1 cellular context compared by ENCODE assay signal in the genomic region with DNA sequence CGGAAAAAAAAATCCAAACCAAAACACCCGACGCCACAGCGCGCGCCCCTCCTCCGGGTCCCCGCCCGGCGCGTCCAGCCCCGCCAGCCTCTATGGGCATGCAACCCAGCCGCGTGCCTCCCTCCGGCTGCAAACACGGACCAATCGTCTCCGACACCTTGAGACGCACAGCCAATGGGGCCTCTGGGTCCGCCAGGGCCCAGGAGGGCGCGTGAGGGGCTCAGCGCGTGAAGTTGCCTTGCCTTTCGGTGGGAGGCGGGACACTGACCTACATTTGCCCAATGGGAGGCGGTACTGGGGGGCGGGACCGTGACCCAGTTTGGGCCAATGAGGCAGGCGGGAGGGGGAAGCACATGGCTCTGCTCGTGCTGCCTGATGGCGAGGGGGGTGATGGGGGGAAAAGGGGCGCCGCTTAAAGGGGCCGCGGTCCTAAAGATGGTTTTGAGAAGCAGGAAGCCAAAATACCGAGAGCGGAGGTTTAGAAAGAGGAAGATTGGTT.
TF ChIP-seq lines count a peak whose summit lies in the region.

No MANE protein-coding gene starts in this region.

TF ChIP-seq in HEK293, 187 proteins besides CTCF, POLR2A, EP300 and RAD21 (continued from another document and continues in another):
- TF ChIP-seq, protein P1, sequence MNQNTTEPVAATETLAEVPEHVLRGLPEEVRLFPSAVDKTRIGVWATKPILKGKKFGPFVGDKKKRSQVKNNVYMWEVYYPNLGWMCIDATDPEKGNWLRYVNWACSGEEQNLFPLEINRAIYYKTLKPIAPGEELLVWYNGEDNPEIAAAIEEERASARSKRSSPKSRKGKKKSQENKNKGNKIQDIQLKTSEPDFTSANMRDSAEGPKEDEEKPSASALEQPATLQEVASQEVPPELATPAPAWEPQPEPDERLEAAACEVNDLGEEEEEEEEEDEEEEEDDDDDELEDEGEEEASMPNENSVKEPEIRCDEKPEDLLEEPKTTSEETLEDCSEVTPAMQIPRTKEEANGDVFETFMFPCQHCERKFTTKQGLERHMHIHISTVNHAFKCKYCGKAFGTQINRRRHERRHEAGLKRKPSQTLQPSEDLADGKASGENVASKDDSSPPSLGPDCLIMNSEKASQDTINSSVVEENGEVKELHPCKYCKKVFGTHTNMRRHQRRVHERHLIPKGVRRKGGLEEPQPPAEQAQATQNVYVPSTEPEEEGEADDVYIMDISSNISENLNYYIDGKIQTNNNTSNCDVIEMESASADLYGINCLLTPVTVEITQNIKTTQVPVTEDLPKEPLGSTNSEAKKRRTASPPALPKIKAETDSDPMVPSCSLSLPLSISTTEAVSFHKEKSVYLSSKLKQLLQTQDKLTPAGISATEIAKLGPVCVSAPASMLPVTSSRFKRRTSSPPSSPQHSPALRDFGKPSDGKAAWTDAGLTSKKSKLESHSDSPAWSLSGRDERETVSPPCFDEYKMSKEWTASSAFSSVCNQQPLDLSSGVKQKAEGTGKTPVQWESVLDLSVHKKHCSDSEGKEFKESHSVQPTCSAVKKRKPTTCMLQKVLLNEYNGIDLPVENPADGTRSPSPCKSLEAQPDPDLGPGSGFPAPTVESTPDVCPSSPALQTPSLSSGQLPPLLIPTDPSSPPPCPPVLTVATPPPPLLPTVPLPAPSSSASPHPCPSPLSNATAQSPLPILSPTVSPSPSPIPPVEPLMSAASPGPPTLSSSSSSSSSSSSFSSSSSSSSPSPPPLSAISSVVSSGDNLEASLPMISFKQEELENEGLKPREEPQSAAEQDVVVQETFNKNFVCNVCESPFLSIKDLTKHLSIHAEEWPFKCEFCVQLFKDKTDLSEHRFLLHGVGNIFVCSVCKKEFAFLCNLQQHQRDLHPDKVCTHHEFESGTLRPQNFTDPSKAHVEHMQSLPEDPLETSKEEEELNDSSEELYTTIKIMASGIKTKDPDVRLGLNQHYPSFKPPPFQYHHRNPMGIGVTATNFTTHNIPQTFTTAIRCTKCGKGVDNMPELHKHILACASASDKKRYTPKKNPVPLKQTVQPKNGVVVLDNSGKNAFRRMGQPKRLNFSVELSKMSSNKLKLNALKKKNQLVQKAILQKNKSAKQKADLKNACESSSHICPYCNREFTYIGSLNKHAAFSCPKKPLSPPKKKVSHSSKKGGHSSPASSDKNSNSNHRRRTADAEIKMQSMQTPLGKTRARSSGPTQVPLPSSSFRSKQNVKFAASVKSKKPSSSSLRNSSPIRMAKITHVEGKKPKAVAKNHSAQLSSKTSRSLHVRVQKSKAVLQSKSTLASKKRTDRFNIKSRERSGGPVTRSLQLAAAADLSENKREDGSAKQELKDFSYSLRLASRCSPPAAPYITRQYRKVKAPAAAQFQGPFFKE (tag by site-specific recombination; IDR thresholded peaks at IDR 0.05; ENCODE audit: borderline replicate concordance): no peak
- TF ChIP-seq ZNF157 (tag by site-specific recombination; IDR thresholded peaks at IDR 0.05): no peak
- no peak for TF ChIP-seq ZNF555 (tag by site-specific recombination; conservative IDR thresholded peaks at IDR 0.05)
- no peak for TF ChIP-seq FEZF1 (tag by site-specific recombination; IDR thresholded peaks at IDR 0.05)
- TF ChIP-seq ZNF133 (tag by site-specific recombination; IDR thresholded peaks at IDR 0.05): no peak
- TF ChIP-seq, protein P2, sequence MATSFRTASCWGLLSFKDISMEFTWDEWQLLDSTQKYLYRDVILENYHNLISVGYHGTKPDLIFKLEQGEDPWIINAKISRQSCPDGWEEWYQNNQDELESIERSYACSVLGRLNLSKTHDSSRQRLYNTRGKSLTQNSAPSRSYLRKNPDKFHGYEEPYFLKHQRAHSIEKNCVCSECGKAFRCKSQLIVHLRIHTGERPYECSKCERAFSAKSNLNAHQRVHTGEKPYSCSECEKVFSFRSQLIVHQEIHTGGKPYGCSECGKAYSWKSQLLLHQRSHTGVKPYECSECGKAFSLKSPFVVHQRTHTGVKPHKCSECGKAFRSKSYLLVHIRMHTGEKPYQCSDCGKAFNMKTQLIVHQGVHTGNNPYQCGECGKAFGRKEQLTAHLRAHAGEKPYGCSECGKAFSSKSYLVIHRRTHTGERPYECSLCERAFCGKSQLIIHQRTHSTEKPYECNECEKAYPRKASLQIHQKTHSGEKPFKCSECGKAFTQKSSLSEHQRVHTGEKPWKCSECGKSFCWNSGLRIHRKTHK (tag by site-specific recombination; IDR thresholded peaks at IDR 0.05): no peak
- peak; percentile 61 for TF ChIP-seq ZXDB (tag by site-specific recombination; IDR thresholded peaks at IDR 0.05)
- peak; percentile 95; the same call in 1 of the 2 replicates for TF ChIP-seq ZFP69B (tag by site-specific recombination; IDR thresholded peaks at IDR 0.05)
- peak; percentile 100 for TF ChIP-seq GLIS2 (tag by site-specific recombination; IDR thresholded peaks at IDR 0.05)
- TF ChIP-seq OVOL3 (tag by site-specific recombination; IDR thresholded peaks at IDR 0.05): no peak
- TF ChIP-seq ZNF132 (tag by site-specific recombination; IDR thresholded peaks at IDR 0.05; ENCODE audit: borderline replicate concordance): no peak
- no peak for TF ChIP-seq ZNF239 (tag by site-specific recombination; IDR thresholded peaks at IDR 0.05)
- no peak for TF ChIP-seq HOXA7 (CRISPR knock-in tag; IDR thresholded peaks at IDR 0.05; ENCODE audit: borderline replicate concordance)
- no peak for TF ChIP-seq ZNF837 (tag by site-specific recombination; IDR thresholded peaks at IDR 0.05)
- TF ChIP-seq, protein P3, sequence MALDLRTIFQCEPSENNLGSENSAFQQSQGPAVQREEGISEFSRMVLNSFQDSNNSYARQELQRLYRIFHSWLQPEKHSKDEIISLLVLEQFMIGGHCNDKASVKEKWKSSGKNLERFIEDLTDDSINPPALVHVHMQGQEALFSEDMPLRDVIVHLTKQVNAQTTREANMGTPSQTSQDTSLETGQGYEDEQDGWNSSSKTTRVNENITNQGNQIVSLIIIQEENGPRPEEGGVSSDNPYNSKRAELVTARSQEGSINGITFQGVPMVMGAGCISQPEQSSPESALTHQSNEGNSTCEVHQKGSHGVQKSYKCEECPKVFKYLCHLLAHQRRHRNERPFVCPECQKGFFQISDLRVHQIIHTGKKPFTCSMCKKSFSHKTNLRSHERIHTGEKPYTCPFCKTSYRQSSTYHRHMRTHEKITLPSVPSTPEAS (tag by site-specific recombination; IDR thresholded peaks at IDR 0.05): no peak
- no peak for TF ChIP-seq ZNF433 (tag by site-specific recombination; IDR thresholded peaks at IDR 0.05; ENCODE audit: low read depth)
- TF ChIP-seq SP2 (tag by site-specific recombination; IDR thresholded peaks at IDR 0.05): peak; percentile 98
- no peak for TF ChIP-seq ZNF501 (tag by site-specific recombination; IDR thresholded peaks at IDR 0.05)
- TF ChIP-seq, protein P4, sequence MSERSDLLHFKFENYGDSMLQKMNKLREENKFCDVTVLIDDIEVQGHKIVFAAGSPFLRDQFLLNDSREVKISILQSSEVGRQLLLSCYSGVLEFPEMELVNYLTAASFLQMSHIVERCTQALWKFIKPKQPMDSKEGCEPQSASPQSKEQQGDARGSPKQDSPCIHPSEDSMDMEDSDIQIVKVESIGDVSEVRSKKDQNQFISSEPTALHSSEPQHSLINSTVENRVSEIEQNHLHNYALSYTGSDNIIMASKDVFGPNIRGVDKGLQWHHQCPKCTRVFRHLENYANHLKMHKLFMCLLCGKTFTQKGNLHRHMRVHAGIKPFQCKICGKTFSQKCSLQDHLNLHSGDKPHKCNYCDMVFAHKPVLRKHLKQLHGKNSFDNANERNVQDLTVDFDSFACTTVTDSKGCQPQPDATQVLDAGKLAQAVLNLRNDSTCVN (tag by site-specific recombination; optimal IDR thresholded peaks at IDR 0.05): peak; percentile 96
- TF ChIP-seq KLF9 (tag by site-specific recombination; IDR thresholded peaks at IDR 0.05; ENCODE audit: low read depth): no peak; the same call in 1 of the 2 replicates
- TF ChIP-seq ZNF366 (tag by site-specific recombination; conservative IDR thresholded peaks at IDR 0.05): no peak
- no peak for TF ChIP-seq ZSCAN30 (tag by site-specific recombination; IDR thresholded peaks at IDR 0.05)
- TF ChIP-seq ZIC2 (tag by site-specific recombination; IDR thresholded peaks at IDR 0.05): peak; percentile 70
- no peak for TF ChIP-seq HOXD13 (CRISPR knock-in tag; IDR thresholded peaks at IDR 0.05; ENCODE audit: borderline replicate concordance)
- no peak for TF ChIP-seq ZNF776 (tag by site-specific recombination; IDR thresholded peaks at IDR 0.05; ENCODE audit: borderline replicate concordance)
- no peak for TF ChIP-seq ZNF560 (tag by site-specific recombination; IDR thresholded peaks at IDR 0.05; ENCODE audit: borderline replicate concordance)
- no peak for TF ChIP-seq SETDB1 (IDR thresholded peaks at IDR 0.05; ENCODE audit: insufficient read length, low read length)
- TF ChIP-seq, protein P5, sequence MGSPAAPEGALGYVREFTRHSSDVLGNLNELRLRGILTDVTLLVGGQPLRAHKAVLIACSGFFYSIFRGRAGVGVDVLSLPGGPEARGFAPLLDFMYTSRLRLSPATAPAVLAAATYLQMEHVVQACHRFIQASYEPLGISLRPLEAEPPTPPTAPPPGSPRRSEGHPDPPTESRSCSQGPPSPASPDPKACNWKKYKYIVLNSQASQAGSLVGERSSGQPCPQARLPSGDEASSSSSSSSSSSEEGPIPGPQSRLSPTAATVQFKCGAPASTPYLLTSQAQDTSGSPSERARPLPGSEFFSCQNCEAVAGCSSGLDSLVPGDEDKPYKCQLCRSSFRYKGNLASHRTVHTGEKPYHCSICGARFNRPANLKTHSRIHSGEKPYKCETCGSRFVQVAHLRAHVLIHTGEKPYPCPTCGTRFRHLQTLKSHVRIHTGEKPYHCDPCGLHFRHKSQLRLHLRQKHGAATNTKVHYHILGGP (tag by site-specific recombination; IDR thresholded peaks at IDR 0.05): no peak
- TF ChIP-seq, protein P6, sequence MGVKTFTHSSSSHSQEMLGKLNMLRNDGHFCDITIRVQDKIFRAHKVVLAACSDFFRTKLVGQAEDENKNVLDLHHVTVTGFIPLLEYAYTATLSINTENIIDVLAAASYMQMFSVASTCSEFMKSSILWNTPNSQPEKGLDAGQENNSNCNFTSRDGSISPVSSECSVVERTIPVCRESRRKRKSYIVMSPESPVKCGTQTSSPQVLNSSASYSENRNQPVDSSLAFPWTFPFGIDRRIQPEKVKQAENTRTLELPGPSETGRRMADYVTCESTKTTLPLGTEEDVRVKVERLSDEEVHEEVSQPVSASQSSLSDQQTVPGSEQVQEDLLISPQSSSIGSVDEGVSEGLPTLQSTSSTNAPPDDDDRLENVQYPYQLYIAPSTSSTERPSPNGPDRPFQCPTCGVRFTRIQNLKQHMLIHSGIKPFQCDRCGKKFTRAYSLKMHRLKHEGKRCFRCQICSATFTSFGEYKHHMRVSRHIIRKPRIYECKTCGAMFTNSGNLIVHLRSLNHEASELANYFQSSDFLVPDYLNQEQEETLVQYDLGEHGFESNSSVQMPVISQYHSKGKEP (tag by site-specific recombination; IDR thresholded peaks at IDR 0.05): no peak
- TF ChIP-seq, protein P7, sequence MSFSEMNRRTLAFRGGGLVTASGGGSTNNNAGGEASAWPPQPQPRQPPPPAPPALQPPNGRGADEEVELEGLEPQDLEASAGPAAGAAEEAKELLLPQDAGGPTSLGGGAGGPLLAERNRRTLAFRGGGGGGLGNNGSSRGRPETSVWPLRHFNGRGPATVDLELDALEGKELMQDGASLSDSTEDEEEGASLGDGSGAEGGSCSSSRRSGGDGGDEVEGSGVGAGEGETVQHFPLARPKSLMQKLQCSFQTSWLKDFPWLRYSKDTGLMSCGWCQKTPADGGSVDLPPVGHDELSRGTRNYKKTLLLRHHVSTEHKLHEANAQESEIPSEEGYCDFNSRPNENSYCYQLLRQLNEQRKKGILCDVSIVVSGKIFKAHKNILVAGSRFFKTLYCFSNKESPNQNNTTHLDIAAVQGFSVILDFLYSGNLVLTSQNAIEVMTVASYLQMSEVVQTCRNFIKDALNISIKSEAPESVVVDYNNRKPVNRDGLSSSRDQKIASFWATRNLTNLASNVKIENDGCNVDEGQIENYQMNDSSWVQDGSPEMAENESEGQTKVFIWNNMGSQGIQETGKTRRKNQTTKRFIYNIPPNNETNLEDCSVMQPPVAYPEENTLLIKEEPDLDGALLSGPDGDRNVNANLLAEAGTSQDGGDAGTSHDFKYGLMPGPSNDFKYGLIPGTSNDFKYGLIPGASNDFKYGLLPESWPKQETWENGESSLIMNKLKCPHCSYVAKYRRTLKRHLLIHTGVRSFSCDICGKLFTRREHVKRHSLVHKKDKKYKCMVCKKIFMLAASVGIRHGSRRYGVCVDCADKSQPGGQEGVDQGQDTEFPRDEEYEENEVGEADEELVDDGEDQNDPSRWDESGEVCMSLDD (tag by site-specific recombination; IDR thresholded peaks at IDR 0.05): peak; percentile 99
- no peak for TF ChIP-seq ZNF596 (tag by site-specific recombination; IDR thresholded peaks at IDR 0.05)
- TF ChIP-seq, protein P8, sequence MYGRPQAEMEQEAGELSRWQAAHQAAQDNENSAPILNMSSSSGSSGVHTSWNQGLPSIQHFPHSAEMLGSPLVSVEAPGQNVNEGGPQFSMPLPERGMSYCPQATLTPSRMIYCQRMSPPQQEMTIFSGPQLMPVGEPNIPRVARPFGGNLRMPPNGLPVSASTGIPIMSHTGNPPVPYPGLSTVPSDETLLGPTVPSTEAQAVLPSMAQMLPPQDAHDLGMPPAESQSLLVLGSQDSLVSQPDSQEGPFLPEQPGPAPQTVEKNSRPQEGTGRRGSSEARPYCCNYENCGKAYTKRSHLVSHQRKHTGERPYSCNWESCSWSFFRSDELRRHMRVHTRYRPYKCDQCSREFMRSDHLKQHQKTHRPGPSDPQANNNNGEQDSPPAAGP (tag by site-specific recombination; IDR thresholded peaks at IDR 0.05): no peak; the same call in 1 of the 2 replicates
- TF ChIP-seq, protein P9, sequence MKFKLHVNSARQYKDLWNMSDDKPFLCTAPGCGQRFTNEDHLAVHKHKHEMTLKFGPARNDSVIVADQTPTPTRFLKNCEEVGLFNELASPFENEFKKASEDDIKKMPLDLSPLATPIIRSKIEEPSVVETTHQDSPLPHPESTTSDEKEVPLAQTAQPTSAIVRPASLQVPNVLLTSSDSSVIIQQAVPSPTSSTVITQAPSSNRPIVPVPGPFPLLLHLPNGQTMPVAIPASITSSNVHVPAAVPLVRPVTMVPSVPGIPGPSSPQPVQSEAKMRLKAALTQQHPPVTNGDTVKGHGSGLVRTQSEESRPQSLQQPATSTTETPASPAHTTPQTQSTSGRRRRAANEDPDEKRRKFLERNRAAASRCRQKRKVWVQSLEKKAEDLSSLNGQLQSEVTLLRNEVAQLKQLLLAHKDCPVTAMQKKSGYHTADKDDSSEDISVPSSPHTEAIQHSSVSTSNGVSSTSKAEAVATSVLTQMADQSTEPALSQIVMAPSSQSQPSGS (tag by site-specific recombination; IDR thresholded peaks at IDR 0.05; ENCODE audit: low read depth): no peak
- no peak for TF ChIP-seq ZNF707 (tag by site-specific recombination; IDR thresholded peaks at IDR 0.05)
- no peak for TF ChIP-seq ZNF214 (tag by site-specific recombination; IDR thresholded peaks at IDR 0.05; ENCODE audit: borderline replicate concordance)
- TF ChIP-seq TCF7L2 (IDR thresholded peaks at IDR 0.05; ENCODE audit: borderline replicate concordance, low read depth, low read length): no peak
- no peak for TF ChIP-seq ZNF658 (tag by site-specific recombination; IDR thresholded peaks at IDR 0.05)
- no peak for TF ChIP-seq ZNF114 (tag by site-specific recombination; IDR thresholded peaks at IDR 0.05)
